ENCODE assay signal across 8 cellular contexts in genomic region chr21:17270234-17270633, GRCh38.
DNase-seq lines count a peak whose midpoint lies in the region; ATAC-seq, FAIRE-seq and TF ChIP-seq lines count a peak whose summit lies in the region.

No MANE protein-coding gene starts in this region.

- intact Hi-C loops in GM12878 (cut with micrococcal nuclease; ENCODE audit: unreplicated experiment): no loop called here

- H3K27me3 ChIP-seq in GM12878 (replicated peaks in 1 of 2; ENCODE audit: control insufficient read depth in 2 of 2, insufficient read depth in 2 of 2, low read length in 1 of 2): no peaks in the 10 kb centered on the region
- H3K27me3 ChIP-seq in upper lobe of left lung: no peaks in the 10 kb centered on the region

- peak; percentile 21; the same call in 1 of the 2 replicates for TF ChIP-seq RAD21 in GM12878 (IDR thresholded peaks at IDR 0.05; ENCODE audit: insufficient read depth, low read depth, low read length)

- TF ChIP-seq POLR2A in GM12878 (IDR thresholded peaks at IDR 0.05; ENCODE audit: low read depth, low read length) (no peak), upper lobe of left lung (IDR thresholded peaks at IDR 0.05) (no peak)

- H4K20me1 ChIP-seq in GM12878 (ENCODE audit: control insufficient read depth, insufficient read depth): no peaks in the 10 kb centered on the region

- in situ Hi-C loops in GM13976 (cut with MboI; ENCODE audit: low sequenced_read_pairs, unreplicated experiment) (no loop called here), GM12878 (cut with MboI) (no loop called here)

- H3K9me3 ChIP-seq in GM12878 (replicated peaks; ENCODE audit: control insufficient read depth, insufficient read depth, low read length): no peaks in the 10 kb centered on the region
- no peaks in the 10 kb centered on the region for H3K9me3 ChIP-seq in upper lobe of left lung

- RAD21 ChIA-PET in GM12878 (lab: Charles Lee; ENCODE audit: unreplicated experiment): no interaction called here

- WGBS in GM12878 (ENCODE audit: insufficient coverage, insufficient replicate concordance, low lambda C conversion rate, missing lambda C conversion rate): 0% methylated on average over 1 of the region's 1 CpG
- 0 to 3% methylated on average over 1 of the region's 1 CpG for WGBS in upper lobe of left lung, 2 donors

- DNase-seq in GM13976 (ENCODE audit: low spot score): peak; percentile 4
- peak; percentile 82 for DNase-seq in NCI-H2107 treated with DMSO at 0.1 percent for 48 hours (lab: John Stamatoyannopoulos, UW; ENCODE audit: unreplicated experiment)
- DNase-seq in GM12878 (ENCODE audit: low read depth, low spot score): no peak
- no peak for DNase-seq in upper lobe of left lung
- no peak for DNase-seq in germinal center (ENCODE audit: low spot score)
- no peak for DNase-seq in stimulated activated CD4-positive, alpha-beta T cell treated with anti-CD3 and anti-CD28 coated beads, Interleukin-4, amount 100 ng/mL, for 1 hour
- DNase-seq in mesenteric fat pad (ENCODE audit: low spot score): no peak

- POLR2A ChIA-PET in GM12878 (lab: Charles Lee): no interaction called here

- H3K27ac ChIP-seq in GM12878 (ENCODE audit: control insufficient read depth, insufficient read depth): no peak overlapping the region
- H3K27ac ChIP-seq in upper lobe of left lung: no peak overlapping the region

- no peak overlapping the region for H2AFZ ChIP-seq in GM12878 (ENCODE audit: control insufficient read depth, low read depth, low read length)

- no peak for TF ChIP-seq CTCF in GM13976 (IDR thresholded peaks at IDR 0.05; ENCODE audit: borderline replicate concordance, control extremely low read depth, extremely low read depth, insufficient read depth, missing control alignments)
- 0 out of 6 replicates have a peak, but pooled peaks of 1 of the 3 experiments have one; percentile 3 for TF ChIP-seq CTCF in GM12878 (IDR thresholded peaks at IDR 0.05 in 2 of 3, conservative IDR thresholded peaks at IDR 0.05 in 1 of 3; ENCODE audit: control insufficient read depth in 2 of 3, extremely low read depth in 1 of 3, insufficient read depth in 1 of 3, low read depth in 3 of 3, low read length in 3 of 3)
- peak in 5 of 6 experiments; percentile 13 to 63 (median 45) for TF ChIP-seq CTCF in upper lobe of left lung (IDR thresholded peaks at IDR 0.05)

- H3K4me3 ChIP-seq in GM12878: no peak overlapping the region
- no peak overlapping the region for H3K4me3 ChIP-seq in upper lobe of left lung

- no peak for FAIRE-seq in GM12878 (lab: Jason Lieb, UNC)
- peak; percentile 99 for FAIRE-seq in islet of Langerhans (lab: Jason Lieb, UNC)

- BruUV-seq in GM12878 (replicated peaks; lab: Mats Ljungman, UMichigan): no TSS peak

- SMC1A ChIA-PET in GM12878 (lab: Charles Lee; ENCODE audit: uncharacterized antibody, unreplicated experiment): no interaction called here

- no peak for TF ChIP-seq EP300 in GM12878 (IDR thresholded peaks at IDR 0.05; ENCODE audit: borderline replicate concordance in 1 of 2, control insufficient read depth in 1 of 2, low read depth in 2 of 2, low read length in 2 of 2)
- TF ChIP-seq EP300 in upper lobe of left lung (IDR thresholded peaks at IDR 0.05): no peak

- no peaks in the 10 kb centered on the region for H3K79me2 ChIP-seq in GM12878 (ENCODE audit: control insufficient read depth, insufficient read depth, low read length)

- CTCF ChIA-PET in GM12878 (lab: Yijun Ruan, JAX): no interaction called here

- H3K9ac ChIP-seq in GM12878 (ENCODE audit: control insufficient read depth, insufficient read depth, low read length): no peak overlapping the region

- no peak overlapping the region for H3K4me2 ChIP-seq in GM12878 (ENCODE audit: control insufficient read depth, insufficient read depth)

- H3K4me1 ChIP-seq in GM12878 (ENCODE audit: control insufficient read depth, insufficient read depth, low read length) (no peaks in the 10 kb centered on the region), upper lobe of left lung (no peaks in the 10 kb centered on the region)

- ATAC-seq in GM12878 (no peak), upper lobe of left lung (ENCODE audit: low FRiP score in 2 of 2) (peak in 1 of 2 donors; percentile 89)

- H3K36me3 ChIP-seq in GM12878 (ENCODE audit: control insufficient read depth in 2 of 2, insufficient read depth in 2 of 2, low read length in 1 of 2) (no peaks in the 10 kb centered on the region), upper lobe of left lung (no peaks in the 10 kb centered on the region)

TF ChIP-seq in GM12878, 131 proteins besides CTCF, POLR2A, EP300 and RAD21 (continues in another document):
- TF ChIP-seq PRDM15 (CRISPR knock-in tag; IDR thresholded peaks at IDR 0.05) (no peak), E2F8 (IDR thresholded peaks at IDR 0.05; ENCODE audit: low read depth, partially characterized antibody) (no peak), SUZ12 (IDR thresholded peaks at IDR 0.05; ENCODE audit: unreplicated experiment) (no peak), EGR1 (IDR thresholded peaks at IDR 0.05; ENCODE audit: borderline replicate concordance in 1 of 2, low read depth in 2 of 2, low read length in 2 of 2) (no peak), USF2 (IDR thresholded peaks at IDR 0.05; ENCODE audit: borderline replicate concordance, low read depth, low read length) (no peak), CREB1 (IDR thresholded peaks at IDR 0.05; ENCODE audit: low read depth) (no peak), LARP7 (IDR thresholded peaks at IDR 0.05) (no peak), RELA (IDR thresholded peaks at IDR 0.05; ENCODE audit: borderline replicate concordance, partially characterized antibody) (no peak), MEF2A (IDR thresholded peaks at IDR 0.05; ENCODE audit: insufficient read depth, low read depth, low read length) (no peak), ASH2L (IDR thresholded peaks at IDR 0.05; ENCODE audit: borderline replicate concordance, low read depth) (no peak), ETV6 (conservative IDR thresholded peaks at IDR 0.05 in 1 of 2, IDR thresholded peaks at IDR 0.05 in 1 of 2; ENCODE audit: borderline replicate concordance in 1 of 2, low read depth in 1 of 2) (no peak), NFYA (IDR thresholded peaks at IDR 0.05; ENCODE audit: borderline replicate concordance, low read depth, low read length) (no peak), RB1 (IDR thresholded peaks at IDR 0.05; ENCODE audit: borderline replicate concordance) (no peak), TBL1XR1 (IDR thresholded peaks at IDR 0.05; ENCODE audit: low read depth, low read length) (no peak), YBX1 (IDR thresholded peaks at IDR 0.05) (no peak), IKZF2 (IDR thresholded peaks at IDR 0.05) (no peak), ATF7 (IDR thresholded peaks at IDR 0.05; ENCODE audit: low read depth) (no peak), POLR2AphosphoS2 (IDR thresholded peaks at IDR 0.05; ENCODE audit: low read depth, low read length) (no peak)

Comparison
In these comparisons a context has a peak if more than half of its experiments do, and no peak if none do; other contexts are left out.
1. DNase-seq: peak in GM13976 (single experiment) and NCI-H2107 treated with DMSO at 0.1 percent for 48 hours (single experiment); none in GM12878 (single experiment), upper lobe of left lung (0 of 2), germinal center (single experiment), stimulated activated CD4-positive, alpha-beta T cell treated with anti-CD3 and anti-CD28 coated beads, Interleukin-4, amount 100 ng/mL, for 1 hour (single experiment) and mesenteric fat pad (single experiment).